ENCODE assay signal across 1 cellular context in genomic region chr16:30007378-30007895, GRCh38.
TF ChIP-seq lines count a peak whose summit lies in the region.

No MANE protein-coding gene starts in this region.

TF ChIP-seq in HEK293, 187 proteins besides CTCF, POLR2A, EP300 and RAD21 (continued from another document):
- 0 out of 2 replicates have a peak, but pooled peaks have one; percentile 15 for TF ChIP-seq ZNF341 (tag by site-specific recombination; IDR thresholded peaks at IDR 0.05; ENCODE audit: low read depth)
